Comparison of ENCODE assay signal across 8 cellular contexts in the genomic region with DNA sequence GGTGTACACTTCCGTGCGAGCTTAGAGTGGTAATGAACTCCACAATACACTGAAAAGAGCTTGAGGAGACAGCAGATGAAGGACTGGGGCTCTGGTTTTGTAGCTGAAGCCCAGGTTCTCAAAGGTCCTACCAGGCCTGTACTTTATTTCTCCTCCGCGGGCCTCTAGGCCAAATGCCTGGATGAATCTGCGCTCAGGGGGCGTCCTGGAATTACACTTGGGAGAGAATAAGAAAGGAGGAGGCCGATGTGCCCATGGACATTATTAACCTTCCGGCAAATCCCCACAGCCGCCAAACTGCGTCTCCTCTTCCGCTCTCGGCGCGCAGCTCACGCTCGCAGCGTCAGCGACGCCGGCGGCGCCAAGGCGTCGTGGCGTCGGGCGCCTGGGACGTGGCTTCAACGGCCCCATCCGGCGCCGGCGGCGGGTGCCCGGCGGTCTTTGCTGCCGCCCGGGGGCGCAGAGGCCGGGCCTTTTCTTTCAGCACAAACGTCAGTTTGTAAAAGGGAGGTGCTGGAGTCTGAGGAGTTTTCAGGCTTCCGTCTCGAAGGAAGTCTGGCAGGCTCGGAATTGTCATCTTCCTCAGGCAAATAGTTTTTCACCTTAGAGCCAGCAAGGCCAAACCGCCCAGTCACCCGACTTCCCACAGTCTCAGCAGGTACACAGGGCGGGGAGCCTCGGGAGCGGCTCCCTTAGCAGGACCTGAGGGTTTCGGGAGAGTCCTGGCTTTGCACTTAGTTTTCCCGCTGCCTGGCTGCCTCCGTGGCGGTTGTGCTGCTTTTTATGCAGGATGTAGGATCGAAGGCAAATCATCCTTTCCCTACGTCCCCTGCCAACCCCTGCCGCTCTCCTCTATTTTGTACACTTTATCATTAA. TPM values are rescaled to one million over a fixed set of nuclear protein-coding genes. Genes with fewer than 3 reads are reported as not detected.
DNase-seq lines count a peak whose midpoint lies in the region; ATAC-seq and TF ChIP-seq lines count a peak whose summit lies in the region.

A gene (plus strand): TSS at position 401 of the 876 bp plus-strand sequence. CDS start 5,503 bp downstream, outside the sequence.

- peaks cover 0 to 5% (median 0%) of the 10 kb centered on the region in 7 donors for H3K9me3 Mint-ChIP-seq in CD14-positive monocyte

- peak; percentile 49 for TF ChIP-seq CTCF in CD14-positive monocyte (IDR thresholded peaks at IDR 0.05)
- TF ChIP-seq CTCF in dorsolateral prefrontal cortex (IDR thresholded peaks at IDR 0.05 in 54 of 56, conservative IDR thresholded peaks at IDR 0.05 in 2 of 56; ENCODE audit: low read depth in 1 of 56, partially characterized antibody in 56 of 56) = peak; percentile 13 to 78 (median 59)
- no peak for TF ChIP-seq CTCF in lower leg skin (IDR thresholded peaks at IDR 0.05)

- H3K4me1 Mint-ChIP-seq in CD14-positive monocyte = peaks cover 13% of the 10 kb centered on the region

- H3K4me3 Mint-ChIP-seq in CD14-positive monocyte = peak within 1 kb of the TSS; percentile 90 to 97

- TF ChIP-seq POLR2A in lower leg skin (IDR thresholded peaks at IDR 0.05) = peak in 1 of 2 donors; percentile 19

- H3K27me3 Mint-ChIP-seq in CD14-positive monocyte (ENCODE audit: low read depth in 3 of 3) = peaks cover 4 to 8% (median 6%) of the 10 kb centered on the region in 3 donors

- H3K27me3 ChIP-seq in dorsolateral prefrontal cortex = no peaks in the 10 kb centered on the region

- WGBS in lower leg skin, 2 donors = 1% methylated on average over 50 to 56 of the region's 56 CpGs

- H3K36me3 Mint-ChIP-seq in CD14-positive monocyte = peaks cover 0 to 1% of the 10 kb centered on the region in 2 donors

- intact Hi-C loops in CD14-positive monocyte (cut with micrococcal nuclease) = no loop called here
- intact Hi-C loops in dorsolateral prefrontal cortex (cut with DNase I) = loop anchor here (1.0 to 10.0 kb wide), 6 partner anchors 67 to 251 kb away; a partner anchor contains a TSS
- intact Hi-C loops in lower leg skin (cut with DNase I; ENCODE audit: low total_unique reads) = no loop called here

- H3K27ac Mint-ChIP-seq in CD14-positive monocyte = peak within 1 kb of the TSS; percentile 93 to 99 (median 98)

- peak within 1 kb of the TSS; percentile 59 to 94 (median 84) for H3K4me3 ChIP-seq in dorsolateral prefrontal cortex
- H3K4me3 ChIP-seq in lower leg skin (ENCODE audit: low read depth, poor library complexity, severe bottlenecking) = peak within 1 kb of the TSS; percentile 50

- ATAC-seq in GM19351 (IDR thresholded peaks at IDR 0.05; ENCODE audit: unreplicated experiment) (peak; percentile 96), HG03521 (IDR thresholded peaks at IDR 0.05; ENCODE audit: unreplicated experiment) (peak; percentile 98)

- peak within 1 kb of the TSS; percentile 66 to 99 (median 96) for H3K27ac ChIP-seq in dorsolateral prefrontal cortex

- peak; percentile 57 for DNase-seq in CD14-positive monocyte (ENCODE audit: low spot score)
- DNase-seq in NCI-H748 treated with DMSO at 0.1 percent for 48 hours (lab: John Stamatoyannopoulos, UW) = peak; percentile 60
- DNase-seq in activated CD4-positive, alpha-beta T cell treated with anti-CD3 and anti-CD28 coated beads, Interleukin-2, amount 50 U/mL, for 4 hours = peak; percentile 72
- peak; percentile 52 to 89 (median 74) for DNase-seq in dorsolateral prefrontal cortex
- DNase-seq in lower leg skin (ENCODE audit: low spot score in 2 of 2) = peak; percentile 60 to 95
- peak; percentile 70 to 75 for DNase-seq in stimulated activated CD4-positive, alpha-beta T cell treated with anti-CD3 and anti-CD28 coated beads, Interleukin-4, amount 100 ng/mL, for 48 hours (ENCODE audit: low read depth in 2 of 2)

RNA-seq across cellular contexts. Expression of the gene that starts here (rescaled TPM):
- polyA plus RNA-seq in CD14-positive monocyte = 1 to 10 TPM; 2.0 to 2.3 TPM
- total RNA-seq in dorsolateral prefrontal cortex (100 to 1,000 TPM in 28 of 120 experiments, 10 to 100 TPM in 92; 53.8 to 143 (median 87.0) TPM), lower leg skin (10 to 100 TPM in 2 of 4 donors, 1 to 10 TPM in 2; 2.4 to 12.5 (median 10.5) TPM)

Comparison
In these comparisons a context has a peak if more than half of its experiments do, and no peak if none do; other contexts are left out.
1. Peak in every context shown above with its lines: DNase-seq, ATAC-seq, H3K4me3 ChIP-seq and H3K27ac ChIP-seq.
2. RNA of the gene that starts here (total RNA-seq): 53.8 to 143 TPM in dorsolateral prefrontal cortex; 2.4 to 12.5 TPM in lower leg skin; every median in the first group is over 4 times any median in the second.
3. CTCF ChIP-seq: peak in CD14-positive monocyte (single experiment) and dorsolateral prefrontal cortex (56 of 56); none in lower leg skin (0 of 3).
4. intact Hi-C loops: an anchor here in dorsolateral prefrontal cortex (1.0 to 10.0 kb wide); none called in CD14-positive monocyte and lower leg skin.